Comparison of ENCODE assay signal across 26 cellular contexts in genomic region chr10:46226232-46226631, GRCh38.
DNase-seq lines count a peak whose midpoint lies in the region; TF ChIP-seq lines count a peak whose summit lies in the region.
"Had no signal": no experiment of that assay in that cellular context is flagged by ENCODE, and none has a peak within 500 bp of the region (broad histone marks: within the 10 kb centered on the region; RNA-seq: fewer than 3 reads in every experiment).

No MANE protein-coding gene starts in this region.

- H2BK12ac ChIP-seq in H9 (ENCODE audit: insufficient read length, low read depth, low read length), result no peak overlapping the region

- H3K14ac ChIP-seq in H9 (ENCODE audit: insufficient read depth, low read length), result no peak overlapping the region

- BruUV-seq in mammary epithelial cell (replicated peaks; lab: Mats Ljungman, UMichigan), result no TSS peak

- H3K23me2 ChIP-seq in H9 (ENCODE audit: insufficient read length, low read depth, low read length, poor library complexity, severe bottlenecking), result no peaks in the 10 kb centered on the region

- H3K4me3 ChIP-seq in breast epithelium, result no peak overlapping the region
- H3K4me3 ChIP-seq in mammary epithelial cell (replicated peaks in 1 of 3; ENCODE audit: insufficient read depth in 1 of 3, low read depth in 2 of 3, low read length in 3 of 3), result no peak overlapping the region
- H3K4me3 ChIP-seq in coronary artery, result no peak overlapping the region
- H3K4me3 ChIP-seq in stomach, result no peak overlapping the region
- H3K4me3 ChIP-seq: cardiac muscle cell, gastrocnemius medialis, MG63, Peyer's patch, smooth muscle cell, upper lobe of left lung had no signal

- no peak overlapping the region for H4K91ac ChIP-seq in H9 (ENCODE audit: insufficient read length, low read depth, low read length)

- intact Hi-C loops in breast epithelium (cut with DNase I; ENCODE audit: low total_unique reads), result no loop called here
- intact Hi-C loops in mammary epithelial cell (cut with micrococcal nuclease), result no loop called here
- intact Hi-C loops in stomach (cut with DNase I; ENCODE audit: low total_unique reads), result no loop called here

- H3K9ac ChIP-seq in mammary epithelial cell (ENCODE audit: insufficient read depth, low read length) (no peak overlapping the region), H9 (ENCODE audit: extremely low read depth, insufficient read length, low read length) (no peak overlapping the region)

- dilution Hi-C loops in mammary epithelial cell (cut with HindIII; ENCODE audit: low sequenced_read_pairs), result no loop called here

- no peak overlapping the region for H3K4ac ChIP-seq in H9 (ENCODE audit: low read depth, low read length)

- CTCF ChIA-PET in mammary epithelial cell (lab: Charles Lee; ENCODE audit: low non-redundant PET), result no interaction called here

- H3T11ph ChIP-seq in H9 (ENCODE audit: low read length), result no peak overlapping the region

- H2AK5ac ChIP-seq in H9 (ENCODE audit: insufficient read length, low read length), result no peak overlapping the region

- TF ChIP-seq EP300 in stomach (IDR thresholded peaks at IDR 0.05), result no peak

- H4K5ac ChIP-seq in H9 (ENCODE audit: insufficient read length, low read depth, low read length), result no peak overlapping the region

- H3K4me1 ChIP-seq in breast epithelium (no peaks in the 10 kb centered on the region), mammary epithelial cell (ENCODE audit: insufficient read depth, low read length) (no peaks in the 10 kb centered on the region), H9 (ENCODE audit: insufficient read depth, low read length) (no peaks in the 10 kb centered on the region), stomach (peaks cover 0 to 12% (median 3%) of the 10 kb centered on the region in 4 donors)
- H3K4me1 ChIP-seq: gastrocnemius medialis had no signal

- peak; percentile 13 to 15 for DNase-seq in breast epithelium (ENCODE audit: low spot score in 2 of 2)
- DNase-seq in mammary epithelial cell, result no peak
- DNase-seq in H9, result peak; percentile 23
- DNase-seq in coronary artery (ENCODE audit: low spot score), result peak; percentile 55
- DNase-seq in stomach, result peak; percentile 15
- no peak for DNase-seq in NCI-H2029 (lab: John Stamatoyannopoulos, UW)
- no peak for DNase-seq in NCI-H446 treated with DMSO at 0.1 percent for 48 hours (lab: John Stamatoyannopoulos, UW)
- DNase-seq: activated CD4-positive, alpha-beta T cell treated with anti-CD3 and anti-CD28 coated beads, Interleukin-2, amount 50 U/mL, for 1 hour; aorta; gastrocnemius medialis; KG1; MG63; NCI-H1417 treated with DMSO at 0.1 percent for 48 hours; NCI-H526 treated with DMSO at 0.1 percent for 48 hours; retina; SIG-M5; stimulated activated CD4-positive, alpha-beta T cell treated with anti-CD3 and anti-CD28 coated beads, Interleukin-2, amount 100 ng/mL, for 24 hours had no signal

- no peak overlapping the region for H3K23ac ChIP-seq in H9 (ENCODE audit: insufficient read length, low read depth, low read length)

- TF ChIP-seq POLR2A in breast epithelium (IDR thresholded peaks at IDR 0.05) (no peak), stomach (IDR thresholded peaks at IDR 0.05) (no peak)

- H3K36me3 ChIP-seq in breast epithelium, result no peaks in the 10 kb centered on the region
- H3K36me3 ChIP-seq in mammary epithelial cell (ENCODE audit: insufficient read depth, low read length), result no peaks in the 10 kb centered on the region
- H3K36me3 ChIP-seq in stomach, result no peaks in the 10 kb centered on the region
- H3K36me3 ChIP-seq: cardiac muscle cell, gastrocnemius medialis, MG63, Peyer's patch, upper lobe of left lung had no signal

- no peak overlapping the region for H2BK15ac ChIP-seq in H9 (ENCODE audit: low read depth, low read length)

- no peaks in the 10 kb centered on the region for H3K27me3 Mint-ChIP-seq in H9 (ENCODE audit: low read depth)
- H3K27me3 Mint-ChIP-seq: activated T-helper 17 cell treated with anti-CD3 and anti-CD28 coated beads, Interleukin-2, amount 50 U/mL, for 72 hours; naive thymus-derived CD8-positive, alpha-beta T cell had no signal

- H3K79me1 ChIP-seq in H9 (ENCODE audit: insufficient read depth, low read depth, low read length, poor library complexity, severe bottlenecking), result no peaks in the 10 kb centered on the region

- no peak overlapping the region for H4K8ac ChIP-seq in H9 (replicated peaks; ENCODE audit: insufficient read length, low read depth, low read length)

- H3K9me3 ChIP-seq in breast epithelium (no peaks in the 10 kb centered on the region), mammary epithelial cell (replicated peaks; ENCODE audit: insufficient read depth, low read length) (no peaks in the 10 kb centered on the region), H9 (ENCODE audit: control insufficient read depth, low read depth, low read length) (no peaks in the 10 kb centered on the region), stomach (no peaks in the 10 kb centered on the region)
- H3K9me3 ChIP-seq: gastrocnemius medialis, MG63, Peyer's patch, upper lobe of left lung had no signal

- 57% methylated on average over 1 of the region's 2 CpGs for WGBS in mammary epithelial cell (ENCODE audit: low coverage, missing lambda C conversion rate)
- WGBS in H9 (ENCODE audit: extremely low coverage, insufficient read length, low lambda C conversion rate), result no CpG with 5 or more reads among the region's 2 CpGs
- 67 to 84% (median 81%) methylated on average over 2 of the region's 2 CpGs for WGBS in stomach, 5 donors

- peaks cover 7 to 10% of the 10 kb centered on the region in 2 experiments; a peak in 1 of 4 replicates for H3K4me1 Mint-ChIP-seq in H9
- H3K4me1 Mint-ChIP-seq: activated T-helper 17 cell treated with anti-CD3 and anti-CD28 coated beads, Interleukin-2, amount 50 U/mL, for 72 hours had no signal

- no peak overlapping the region for H2BK20ac ChIP-seq in H9 (ENCODE audit: low read depth, low read length, poor library complexity, severe bottlenecking)

- no peak overlapping the region for H3K4me2 ChIP-seq in mammary epithelial cell (ENCODE audit: insufficient read depth, low read depth, low read length)
- no peak overlapping the region for H3K4me2 ChIP-seq in H9 (ENCODE audit: insufficient read depth, insufficient read length, low read length)
- H3K4me2 ChIP-seq: smooth muscle cell had no signal

- no peaks in the 10 kb centered on the region; a peak in 3 of 5 replicates for H3K9me3 Mint-ChIP-seq in H9
- H3K9me3 Mint-ChIP-seq: activated naive CD4-positive, alpha-beta T cell treated with anti-CD3 and anti-CD28 coated beads, Interleukin-2, amount 50 U/mL, for 72 hours; activated T-helper 17 cell treated with anti-CD3 and anti-CD28 coated beads, Interleukin-2, amount 50 U/mL, for 72 hours had no signal

- no peak overlapping the region for H2AFZ ChIP-seq in mammary epithelial cell (ENCODE audit: low read depth, low read length)
- no peak overlapping the region for H2AFZ ChIP-seq in H9 (ENCODE audit: low read length)

- no peaks in the 10 kb centered on the region; a peak in 2 of 7 replicates for H3K36me3 Mint-ChIP-seq in H9 (ENCODE audit: insufficient read depth in 1 of 3, low read depth in 3 of 3)

- no peak overlapping the region for H3K18ac ChIP-seq in H9 (ENCODE audit: insufficient read length, low read depth, low read length)

- in situ Hi-C loops in mammary epithelial cell (cut with MboI; ENCODE audit: low sequenced_read_pairs in 2 of 2), result loop anchor here in 1 of 2 donors (25.0 kb wide), 1 partner anchor 311 kb away; no protein-coding TSS in a partner anchor

- no peak overlapping the region for H3K27ac ChIP-seq in breast epithelium
- H3K27ac ChIP-seq in mammary epithelial cell (ENCODE audit: insufficient read depth, low read depth, low read length), result no peak overlapping the region
- no peak overlapping the region for H3K27ac ChIP-seq in H9 (ENCODE audit: insufficient read length, low read depth, low read length)
- no peak overlapping the region for H3K27ac ChIP-seq in coronary artery
- no peak overlapping the region for H3K27ac ChIP-seq in stomach
- H3K27ac ChIP-seq: C4-2B, cardiac muscle cell, gastrocnemius medialis, Peyer's patch, upper lobe of left lung, VCaP had no signal

- H2BK5ac ChIP-seq in H9 (ENCODE audit: insufficient read length, low read length), result no peak overlapping the region

- H3K27me3 ChIP-seq in breast epithelium (no peaks in the 10 kb centered on the region), mammary epithelial cell (ENCODE audit: insufficient read depth, low read length) (no peaks in the 10 kb centered on the region), H9 (ENCODE audit: insufficient read depth, low read length) (no peaks in the 10 kb centered on the region), stomach (peaks cover 0 to 11% (median 0%) of the 10 kb centered on the region in 3 donors)
- H3K27me3 ChIP-seq: cardiac muscle cell, gastrocnemius medialis, MG63, Peyer's patch, upper lobe of left lung had no signal

- H3K4me3 Mint-ChIP-seq in H9, result no peak overlapping the region
- H3K4me3 Mint-ChIP-seq: activated T-helper 17 cell treated with anti-CD3 and anti-CD28 coated beads, Interleukin-2, amount 50 U/mL, for 72 hours; naive thymus-derived CD8-positive, alpha-beta T cell had no signal

- no peaks in the 10 kb centered on the region for H4K20me1 ChIP-seq in mammary epithelial cell (ENCODE audit: insufficient read depth, low read length)
- no peaks in the 10 kb centered on the region for H4K20me1 ChIP-seq in H9 (ENCODE audit: control insufficient read depth, insufficient read depth, insufficient read length)

- no peak for TF ChIP-seq CTCF in breast epithelium (IDR thresholded peaks at IDR 0.05)
- no peak for TF ChIP-seq CTCF in mammary epithelial cell (conservative IDR thresholded peaks at IDR 0.05 in 1 of 2, IDR thresholded peaks at IDR 0.05 in 1 of 2; ENCODE audit: extremely low read depth in 1 of 2, insufficient read depth in 1 of 2, low read depth in 1 of 2, low read length in 2 of 2)
- no peak; the same call in 2 of the 3 replicates for TF ChIP-seq CTCF in H9 (conservative IDR thresholded peaks at IDR 0.05)
- no peak for TF ChIP-seq CTCF in coronary artery (IDR thresholded peaks at IDR 0.05)
- TF ChIP-seq CTCF in stomach (IDR thresholded peaks at IDR 0.05), result no peak

- H3K79me2 ChIP-seq in mammary epithelial cell (ENCODE audit: insufficient read depth, low read length) (no peaks in the 10 kb centered on the region), H9 (ENCODE audit: insufficient read depth, low read length) (no peaks in the 10 kb centered on the region)

- no peak overlapping the region for H2BK120ac ChIP-seq in H9 (ENCODE audit: low read depth, low read length, poor library complexity, severe bottlenecking)

- no peak overlapping the region for H3K27ac Mint-ChIP-seq in H9
- H3K27ac Mint-ChIP-seq: activated T-helper 17 cell treated with anti-CD3 and anti-CD28 coated beads, Interleukin-2, amount 50 U/mL, for 72 hours had no signal

- no peak overlapping the region for H3K56ac ChIP-seq in H9 (ENCODE audit: insufficient read length, low read depth, low read length)

Comparison
In these comparisons a context has a peak if more than half of its experiments do, and no peak if none do; other contexts are left out.
1. DNase-seq: peak in breast epithelium (2 of 2), H9 (single experiment), coronary artery (single experiment) and stomach (single experiment); none in mammary epithelial cell (single experiment), NCI-H2029 (single experiment) and NCI-H446 treated with DMSO at 0.1 percent for 48 hours (single experiment).